12 cellular contexts compared by ENCODE assay signal in genomic region chr7:115145512-115145911, GRCh38.
A peak's percentile ranks its signal among the peaks of the same experiment; 100 is the strongest.
DNase-seq lines count a peak whose midpoint lies in the region; ATAC-seq and TF ChIP-seq lines count a peak whose summit lies in the region.
"Had no signal": no experiment of that assay in that cellular context is flagged by ENCODE, and none has a peak within 500 bp of the region (broad histone marks: within the 10 kb centered on the region; RNA-seq: fewer than 3 reads in every experiment).

No MANE protein-coding gene starts in this region.

- no peaks in the 10 kb centered on the region for H3K9me3 ChIP-seq in right atrium auricular region
- peaks cover 35% of the 10 kb centered on the region for H3K9me3 ChIP-seq in Karpas-422 (ENCODE audit: low read length)

- H3K4me3 ChIP-seq in right atrium auricular region (no peak overlapping the region), choroid plexus epithelial cell (ENCODE audit: low read depth, low read length) (no peak overlapping the region), Karpas-422 (ENCODE audit: low read length) (no peak overlapping the region)
- H3K4me3 ChIP-seq: coronary artery had no signal

- intact Hi-C loops in left cardiac atrium (cut with DNase I), result no loop called here

- H2AFZ ChIP-seq in Karpas-422 (ENCODE audit: low read length), result no peak overlapping the region

- TF ChIP-seq CTCF in right atrium auricular region (IDR thresholded peaks at IDR 0.05) (no peak), choroid plexus epithelial cell (conservative IDR thresholded peaks at IDR 0.05; ENCODE audit: low read depth, low read length) (no peak)

- no peaks in the 10 kb centered on the region for H3K27me3 ChIP-seq in right atrium auricular region
- H3K27me3 ChIP-seq in Karpas-422 (ENCODE audit: low read length), result no peaks in the 10 kb centered on the region

- no peak overlapping the region for H3K4me2 ChIP-seq in Karpas-422 (ENCODE audit: low read depth, low read length, poor library complexity, severe bottlenecking)

- peak; percentile 58 to 82 for ATAC-seq in left cardiac atrium
- peak; percentile 97 for ATAC-seq in HG02973 (IDR thresholded peaks at IDR 0.05; ENCODE audit: unreplicated experiment)

- no peaks in the 10 kb centered on the region for H3K79me2 ChIP-seq in Karpas-422 (ENCODE audit: low read length)

- H4K20me1 ChIP-seq in Karpas-422 (ENCODE audit: insufficient read depth, low read depth, low read length), result no peaks in the 10 kb centered on the region

- no peak overlapping the region for H3K9ac ChIP-seq in Karpas-422 (ENCODE audit: low read length)

- no peaks in the 10 kb centered on the region for H3K9me2 ChIP-seq in Karpas-422 (replicated peaks; ENCODE audit: insufficient read depth, low read length)

- H3K4me1 ChIP-seq in right atrium auricular region (no peaks in the 10 kb centered on the region), Karpas-422 (ENCODE audit: low read length) (no peaks in the 10 kb centered on the region)

- H3K27ac ChIP-seq in right atrium auricular region, result no peak overlapping the region
- H3K27ac ChIP-seq in Karpas-422 (ENCODE audit: low read length), result no peak overlapping the region
- H3K27ac ChIP-seq: C4-2B, coronary artery had no signal

- DNase-seq in left cardiac atrium, result no peak
- DNase-seq in right atrium auricular region (ENCODE audit: low spot score), result no peak
- peak; percentile 63 for DNase-seq in choroid plexus epithelial cell (ENCODE audit: low read depth)
- no peak for DNase-seq in putamen (ENCODE audit: low spot score)
- DNase-seq in cerebellar cortex (ENCODE audit: low spot score), result no peak
- DNase-seq in NCI-H345 treated with DMSO at 0.1 percent for 48 hours (lab: John Stamatoyannopoulos, UW; ENCODE audit: unreplicated experiment), result no peak
- no peak for DNase-seq in Karpas-422
- DNase-seq: activated CD8-positive, alpha-beta memory T cell treated with anti-CD3 and anti-CD28 coated beads for 24 hours; NCI-H526 treated with DMSO at 0.1 percent for 48 hours had no signal

- H3K36me3 ChIP-seq in right atrium auricular region (no peaks in the 10 kb centered on the region), Karpas-422 (ENCODE audit: insufficient read depth, low read length) (no peaks in the 10 kb centered on the region)
